Comparison of ENCODE assay signal across 16 cellular contexts in the genomic region with DNA sequence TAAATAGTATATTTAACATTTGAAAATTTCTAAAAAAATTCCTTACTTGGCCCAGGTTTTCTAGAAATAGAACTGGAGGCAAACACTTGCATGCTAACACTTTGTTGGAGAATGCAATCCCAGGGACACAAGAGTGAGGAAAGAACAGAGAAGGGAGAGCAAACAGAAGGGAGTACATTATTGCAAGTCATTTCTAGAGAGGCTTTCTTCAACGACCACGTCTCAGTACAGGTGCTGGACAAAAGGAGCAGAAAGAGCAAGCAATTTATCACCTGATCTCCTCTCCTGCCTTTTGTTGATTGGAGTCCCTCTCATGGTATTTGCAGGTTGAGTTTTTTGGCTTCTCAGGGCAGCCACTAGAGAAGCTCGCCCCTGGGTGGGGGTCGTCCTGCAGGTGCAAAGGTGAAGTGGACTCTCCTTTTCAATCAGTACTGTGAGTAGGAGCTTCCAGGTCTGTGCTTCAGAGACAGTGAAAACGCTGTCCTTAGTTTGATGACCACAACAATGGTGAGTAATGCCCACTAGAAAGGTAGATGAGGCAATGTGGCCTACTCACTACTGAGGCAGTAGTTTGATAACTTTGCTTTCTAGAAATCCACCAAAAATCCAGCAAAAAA. TPM values are rescaled to one million over a fixed set of nuclear protein-coding genes. Genes with fewer than 3 reads are reported as not detected.
DNase-seq lines count a peak whose midpoint lies in the region; ATAC-seq and TF ChIP-seq lines count a peak whose summit lies in the region.
"Had no signal": no experiment of that assay in that cellular context is flagged by ENCODE, and none has a peak within 500 bp of the region (broad histone marks: within the 10 kb centered on the region; RNA-seq: fewer than 3 reads in every experiment).

No MANE protein-coding gene starts in this region.

- H3K36me3 ChIP-seq in RWPE2 (ENCODE audit: low read depth), result no peaks in the 10 kb centered on the region
- H3K36me3 ChIP-seq in skeletal muscle satellite cell (ENCODE audit: insufficient read depth, low read length), result no peaks in the 10 kb centered on the region
- H3K36me3 ChIP-seq: BLaER1 treated with 17β-estradiol and CSF1 and Interleukin-3, amounts not matched to agents 10 nM and 100 nM; esophagus squamous epithelium had no signal

- no peak overlapping the region for H3K27ac ChIP-seq in RWPE2 (ENCODE audit: poor library complexity, severe bottlenecking)
- H3K27ac ChIP-seq: BLaER1 treated with 17β-estradiol and CSF1 and Interleukin-3, amounts not matched to agents 10 nM and 100 nM had no signal

- peak overlapping the region; percentile 88 for H3K4me2 ChIP-seq in skeletal muscle satellite cell (ENCODE audit: low read length)

- peaks cover 17% of the 10 kb centered on the region for H3K4me1 ChIP-seq in RWPE2 (ENCODE audit: insufficient read depth, poor library complexity, severe bottlenecking)
- H3K4me1 ChIP-seq in skeletal muscle satellite cell (ENCODE audit: control insufficient read depth, insufficient read depth, low read length), result peaks cover 49% of the 10 kb centered on the region

- H3K4me3 ChIP-seq in RWPE2 (ENCODE audit: severe bottlenecking) (no peak overlapping the region), skeletal muscle satellite cell (ENCODE audit: low read length) (peak overlapping the region; percentile 18)
- H3K4me3 ChIP-seq: BLaER1 treated with 17β-estradiol and CSF1 and Interleukin-3, amounts not matched to agents 10 nM and 100 nM; esophagus squamous epithelium had no signal

- TF ChIP-seq CTCF in RWPE2 (IDR thresholded peaks at IDR 0.05; ENCODE audit: poor library complexity, severe bottlenecking), result no peak

- ATAC-seq in RWPE2 (ENCODE audit: low read depth) (peak; percentile 60; the same call in 2 of the 3 replicates), GM21723 (IDR thresholded peaks at IDR 0.05; ENCODE audit: unreplicated experiment) (no peak), HG02852 (IDR thresholded peaks at IDR 0.05; ENCODE audit: unreplicated experiment) (no peak)

- H3K27me3 ChIP-seq in RWPE2 (ENCODE audit: insufficient read depth, poor library complexity, severe bottlenecking) (no peaks in the 10 kb centered on the region), skeletal muscle satellite cell (ENCODE audit: control insufficient read depth, insufficient read depth, low read length) (no peaks in the 10 kb centered on the region)

- H3K9me3 ChIP-seq in RWPE2 (ENCODE audit: severe bottlenecking), result no peaks in the 10 kb centered on the region
- no peaks in the 10 kb centered on the region for H3K9me3 ChIP-seq in skeletal muscle satellite cell (replicated peaks; ENCODE audit: low read length)
- H3K9me3 ChIP-seq: BLaER1 treated with 17β-estradiol and CSF1 and Interleukin-3, amounts not matched to agents 10 nM and 100 nM; esophagus squamous epithelium had no signal

- DNase-seq in EL (peak; percentile 50), RWPE2 (ENCODE audit: low spot score) (no peak), fibroblast of peridontal ligament (ENCODE audit: extremely low read depth) (peak; percentile 55), kidney glomerular epithelial cell (lab: John Stamatoyannopoulos, UW) (no peak)
- no peak for DNase-seq in activated CD4-positive, CD25-positive, alpha-beta regulatory T cell (lab: John Stamatoyannopoulos, UW)
- DNase-seq: activated CD4-positive, alpha-beta memory T cell treated with anti-CD3 and anti-CD28 coated beads for 36 hours; dermis blood vessel endothelial cell; esophagus squamous epithelium; NCI-H2081 treated with DMSO at 0.1 percent for 48 hours; SIG-M5; substantia nigra had no signal

- H3K9ac ChIP-seq in skeletal muscle satellite cell (ENCODE audit: low read depth, low read length), result no peak overlapping the region
- H3K9ac ChIP-seq: BLaER1 treated with 17β-estradiol and CSF1 and Interleukin-3, amounts not matched to agents 10 nM and 100 nM had no signal

RNA-seq across cellular contexts. Expression of gene CPED1, which starts 5.2 kb away (rescaled TPM):
- 28.6 and 29.9 TPM in 2 replicates for total RNA-seq in skeletal muscle satellite cell (2012; rRNA removed)
- total RNA-seq: activated CD4-positive, alpha-beta memory T cell treated with anti-CD3 and anti-CD28 coated beads for 36 hours; activated T-helper 2 cell treated with anti-CD3 and anti-CD28 coated beads, Interferon-gamma antibody, Interleukin-2, Interleukin-4, amounts not matched to agents 10 μg/mL and 5 μg/mL and 100 μg/mL, durations not matched to agents 14 hours and 24 hours and 36 hours had no signal

RNA-seq across cellular contexts. Expression of gene ING3, which starts 43.1 kb away (rescaled TPM):
- total RNA-seq in skeletal muscle satellite cell (2012; rRNA removed), result 7.2 and 9.4 TPM in 2 replicates

Comparison
In these comparisons a context has a peak if more than half of its experiments do, and no peak if none do; other contexts are left out.
1. DNase-seq: peak in EL (single experiment) and fibroblast of peridontal ligament (single experiment); none in RWPE2 (single experiment), kidney glomerular epithelial cell (single experiment) and activated CD4-positive, CD25-positive, alpha-beta regulatory T cell (0 of 4).